ENCODE assay signal across 2 cellular contexts in the genomic region with DNA sequence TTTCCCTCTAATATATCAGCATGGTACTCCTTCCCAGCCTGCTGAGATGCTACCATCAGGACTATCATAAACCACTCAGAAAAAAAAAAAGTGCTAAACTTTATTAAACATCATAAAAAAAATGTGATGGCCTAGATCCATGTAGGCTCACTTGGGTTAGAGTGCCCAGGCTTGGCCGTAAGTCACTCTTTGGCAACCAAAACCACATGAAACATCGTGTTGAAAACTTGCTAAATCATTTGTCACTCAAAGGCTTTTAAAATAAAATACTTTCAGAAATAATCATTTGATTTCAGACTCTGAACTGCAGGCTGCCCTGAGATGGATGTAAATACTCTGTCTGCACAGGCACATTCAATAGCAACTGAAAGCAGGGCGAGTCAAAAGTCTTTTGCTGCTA.
TF ChIP-seq lines count a peak whose summit lies in the region.

No MANE protein-coding gene starts in this region.

TF ChIP-seq in IMR-90, 13 proteins besides CTCF, POLR2A, EP300 and RAD21:
- TF ChIP-seq SMC3 (IDR thresholded peaks at IDR 0.05; ENCODE audit: low read depth, low read length) (no peak), MXI1 (IDR thresholded peaks at IDR 0.05; ENCODE audit: borderline replicate concordance, low read depth, low read length) (no peak), MAZ (IDR thresholded peaks at IDR 0.05; ENCODE audit: borderline replicate concordance, low read depth, low read length) (no peak), BHLHE40 (IDR thresholded peaks at IDR 0.05; ENCODE audit: low read depth, low read length) (no peak), NFE2L2 (IDR thresholded peaks at IDR 0.05; ENCODE audit: low read depth, low read length) (no peak), CHD1 (IDR thresholded peaks at IDR 0.05; ENCODE audit: low read depth, low read length) (no peak)
- TF ChIP-seq, protein P1, sequence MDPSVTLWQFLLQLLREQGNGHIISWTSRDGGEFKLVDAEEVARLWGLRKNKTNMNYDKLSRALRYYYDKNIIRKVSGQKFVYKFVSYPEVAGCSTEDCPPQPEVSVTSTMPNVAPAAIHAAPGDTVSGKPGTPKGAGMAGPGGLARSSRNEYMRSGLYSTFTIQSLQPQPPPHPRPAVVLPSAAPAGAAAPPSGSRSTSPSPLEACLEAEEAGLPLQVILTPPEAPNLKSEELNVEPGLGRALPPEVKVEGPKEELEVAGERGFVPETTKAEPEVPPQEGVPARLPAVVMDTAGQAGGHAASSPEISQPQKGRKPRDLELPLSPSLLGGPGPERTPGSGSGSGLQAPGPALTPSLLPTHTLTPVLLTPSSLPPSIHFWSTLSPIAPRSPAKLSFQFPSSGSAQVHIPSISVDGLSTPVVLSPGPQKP (IDR thresholded peaks at IDR 0.05; ENCODE audit: borderline replicate concordance, low read depth, low read length): no peak

TF ChIP-seq in H1, 55 proteins besides CTCF, POLR2A, EP300 and RAD21:
- TF ChIP-seq, protein P2, sequence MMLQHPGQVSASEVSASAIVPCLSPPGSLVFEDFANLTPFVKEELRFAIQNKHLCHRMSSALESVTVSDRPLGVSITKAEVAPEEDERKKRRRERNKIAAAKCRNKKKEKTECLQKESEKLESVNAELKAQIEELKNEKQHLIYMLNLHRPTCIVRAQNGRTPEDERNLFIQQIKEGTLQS (IDR thresholded peaks at IDR 0.05; ENCODE audit: insufficient read depth, low read depth, low read length): no peak
- TF ChIP-seq ASH2L (IDR thresholded peaks at IDR 0.05; ENCODE audit: low read length): no peak
- TF ChIP-seq GABPA (IDR thresholded peaks at IDR 0.05; ENCODE audit: borderline replicate concordance, insufficient read depth, low read length): no peak
- TF ChIP-seq EGR1 (IDR thresholded peaks at IDR 0.05; ENCODE audit: borderline replicate concordance, low read depth, low read length): no peak
- TF ChIP-seq NRF1 (IDR thresholded peaks at IDR 0.05; ENCODE audit: low read depth, low read length): no peak
- TF ChIP-seq RFX5 (IDR thresholded peaks at IDR 0.05; ENCODE audit: borderline replicate concordance, low read depth, low read length): no peak
- TF ChIP-seq TEAD4 (IDR thresholded peaks at IDR 0.05; ENCODE audit: low read depth, low read length): no peak
- TF ChIP-seq TAF1 (IDR thresholded peaks at IDR 0.05; ENCODE audit: low read depth, low read length): no peak
- no peak for TF ChIP-seq SIRT6 (IDR thresholded peaks at IDR 0.05; ENCODE audit: low read length)
- TF ChIP-seq CHD1 (IDR thresholded peaks at IDR 0.05; ENCODE audit: low read depth, low read length): no peak
- TF ChIP-seq, protein P3, sequence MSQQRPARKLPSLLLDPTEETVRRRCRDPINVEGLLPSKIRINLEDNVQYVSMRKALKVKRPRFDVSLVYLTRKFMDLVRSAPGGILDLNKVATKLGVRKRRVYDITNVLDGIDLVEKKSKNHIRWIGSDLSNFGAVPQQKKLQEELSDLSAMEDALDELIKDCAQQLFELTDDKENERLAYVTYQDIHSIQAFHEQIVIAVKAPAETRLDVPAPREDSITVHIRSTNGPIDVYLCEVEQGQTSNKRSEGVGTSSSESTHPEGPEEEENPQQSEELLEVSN (IDR thresholded peaks at IDR 0.05): no peak
- TF ChIP-seq KDM1A (IDR thresholded peaks at IDR 0.05; ENCODE audit: borderline replicate concordance, low read length): no peak
- no peak for TF ChIP-seq EZH2 (IDR thresholded peaks at IDR 0.05; ENCODE audit: low read depth, low read length, severe bottlenecking)
- no peak for TF ChIP-seq SIN3A (conservative IDR thresholded peaks at IDR 0.05 in 1 of 2, IDR thresholded peaks at IDR 0.05 in 1 of 2; ENCODE audit: low read depth in 1 of 2, low read length in 2 of 2)
- no peak for TF ChIP-seq CEBPB (IDR thresholded peaks at IDR 0.05; ENCODE audit: low read depth, low read length)
